21 cellular contexts compared by ENCODE assay signal in genomic region chr1:245366886-245367285, GRCh38.
DNase-seq lines count a peak whose midpoint lies in the region; ATAC-seq and TF ChIP-seq lines count a peak whose summit lies in the region.
"Had no signal": no experiment of that assay in that cellular context is flagged by ENCODE, and none has a peak within 500 bp of the region (broad histone marks: within the 10 kb centered on the region; RNA-seq: fewer than 3 reads in every experiment).

No MANE protein-coding gene starts in this region.

- no peaks in the 10 kb centered on the region for H3K9me3 ChIP-seq in IMR-90 (ENCODE audit: control insufficient read depth, insufficient read depth, low read length)
- no peaks in the 10 kb centered on the region for H3K9me3 ChIP-seq in mesenchymal stem cell (ENCODE audit: control insufficient read depth, low read length)
- H3K9me3 ChIP-seq: Caco-2 had no signal

- no peaks in the 10 kb centered on the region for H4K20me1 ChIP-seq in IMR-90 (ENCODE audit: insufficient read depth, low read length)
- H4K20me1 ChIP-seq: BLaER1 had no signal

- H2AK5ac ChIP-seq in IMR-90 (ENCODE audit: low read depth, low read length) (no peak overlapping the region), mesenchymal stem cell (ENCODE audit: low read length, severe bottlenecking) (no peak overlapping the region)

- H2BK15ac ChIP-seq in IMR-90 (ENCODE audit: low read depth, low read length) (no peak overlapping the region), mesenchymal stem cell (ENCODE audit: low read depth, poor library complexity, severe bottlenecking) (no peak overlapping the region)

- H3K36me3 Mint-ChIP-seq in activated naive CD8-positive, alpha-beta T cell treated with anti-CD3 and anti-CD28 coated beads, Interleukin-2, amount 50 U/mL, for 24 hours (ENCODE audit: low read depth): no peaks in the 10 kb centered on the region
- no peaks in the 10 kb centered on the region for H3K36me3 Mint-ChIP-seq in activated naive CD8-positive, alpha-beta T cell treated with anti-CD3 and anti-CD28 coated beads for 36 hours
- H3K36me3 Mint-ChIP-seq: CD4-positive, CD25-positive, alpha-beta regulatory T cell; CD8-positive, alpha-beta T cell had no signal

- H2BK12ac ChIP-seq in mesenchymal stem cell (ENCODE audit: low read length in 2 of 2): no peak overlapping the region

- no peak overlapping the region for H3K18ac ChIP-seq in IMR-90 (ENCODE audit: low read depth, low read length)
- H3K18ac ChIP-seq in mesenchymal stem cell (ENCODE audit: low read depth in 1 of 2, low read length in 2 of 2): no peak overlapping the region

- H3K9ac ChIP-seq in IMR-90 (ENCODE audit: low read depth, low read length) (no peak overlapping the region), mesenchymal stem cell (ENCODE audit: low read length) (no peak overlapping the region)
- H3K9ac ChIP-seq: BLaER1, GM23248 had no signal

- no peak for TF ChIP-seq RAD21 in IMR-90 (IDR thresholded peaks at IDR 0.05; ENCODE audit: low read length)

- H3K27ac ChIP-seq in IMR-90 (ENCODE audit: insufficient read depth, low read length) (no peak overlapping the region), mesenchymal stem cell (ENCODE audit: low read length, poor library complexity, severe bottlenecking) (no peak overlapping the region)
- H3K27ac ChIP-seq: 22Rv1, BLaER1, C4-2B, GM23248 had no signal

- H4K91ac ChIP-seq in IMR-90 (ENCODE audit: insufficient read depth, low read depth, low read length) (no peak overlapping the region), mesenchymal stem cell (ENCODE audit: low read length) (peak overlapping the region; percentile 52)

- H4K8ac ChIP-seq in IMR-90 (ENCODE audit: low read depth in 2 of 2, low read length in 2 of 2) (no peak overlapping the region), mesenchymal stem cell (ENCODE audit: low read length) (no peak overlapping the region)

- in situ Hi-C loops in IMR-90 (cut with MboI; ENCODE audit: low sequenced_read_pairs): no loop called here

- no peaks in the 10 kb centered on the region for H3K9me3 Mint-ChIP-seq in activated naive CD8-positive, alpha-beta T cell treated with anti-CD3 and anti-CD28 coated beads, Interleukin-2, amount 50 U/mL, for 24 hours
- H3K9me3 Mint-ChIP-seq in activated naive CD8-positive, alpha-beta T cell treated with anti-CD3 and anti-CD28 coated beads for 36 hours: peaks cover 1% of the 10 kb centered on the region
- H3K9me3 Mint-ChIP-seq: CD8-positive, alpha-beta T cell had no signal

- no peak overlapping the region for H3K56ac ChIP-seq in IMR-90 (ENCODE audit: extremely low read depth, insufficient read depth, low read length)

- H3K14ac ChIP-seq in IMR-90 (replicated peaks; ENCODE audit: low read depth, low read length): no peak overlapping the region
- H3K14ac ChIP-seq in mesenchymal stem cell (ENCODE audit: low read length in 2 of 2): no peak overlapping the region

- dilution Hi-C loops in IMR-90 (cut with HindIII; ENCODE audit: low sequenced_read_pairs, unreplicated experiment): no loop called here

- H3K4me2 ChIP-seq in IMR-90 (ENCODE audit: low read depth, low read length): no peak overlapping the region
- H3K4me2 ChIP-seq in mesenchymal stem cell (ENCODE audit: low read length, poor library complexity, severe bottlenecking): no peak overlapping the region
- H3K4me2 ChIP-seq: BLaER1 had no signal

- H3K27ac Mint-ChIP-seq in activated naive CD8-positive, alpha-beta T cell treated with anti-CD3 and anti-CD28 coated beads, Interleukin-2, amount 50 U/mL, for 24 hours: no peak overlapping the region
- no peak overlapping the region for H3K27ac Mint-ChIP-seq in activated naive CD8-positive, alpha-beta T cell treated with anti-CD3 and anti-CD28 coated beads for 36 hours
- H3K27ac Mint-ChIP-seq: B cell; CD4-positive, CD25-positive, alpha-beta regulatory T cell; CD8-positive, alpha-beta T cell had no signal

- no peak for TF ChIP-seq POLR2A in IMR-90 (IDR thresholded peaks at IDR 0.05; ENCODE audit: low read depth, low read length)

- no peak overlapping the region for H3K4me3 ChIP-seq in IMR-90 (ENCODE audit: insufficient read depth, low read depth, low read length)
- H3K4me3 ChIP-seq in mesenchymal stem cell (ENCODE audit: insufficient read depth in 1 of 2, low read depth in 1 of 2, low read length in 2 of 2): no peak overlapping the region
- H3K4me3 ChIP-seq: BLaER1, GM12878, GM23248 had no signal

- H3K79me1 ChIP-seq in IMR-90 (ENCODE audit: low read depth in 1 of 2, low read length in 2 of 2) (no peaks in the 10 kb centered on the region), mesenchymal stem cell (replicated peaks; ENCODE audit: low read length, poor library complexity, severe bottlenecking) (no peaks in the 10 kb centered on the region)

- peaks cover 17% of the 10 kb centered on the region for H3K36me3 ChIP-seq in IMR-90 (ENCODE audit: control insufficient read depth, insufficient read depth, low read length)
- H3K36me3 ChIP-seq in mesenchymal stem cell (ENCODE audit: control insufficient read depth in 1 of 2, insufficient read depth in 2 of 2, low read depth in 1 of 2, low read length in 2 of 2): no peaks in the 10 kb centered on the region
- H3K36me3 ChIP-seq: BLaER1 had no signal

- no peak overlapping the region for H3K4me3 Mint-ChIP-seq in activated naive CD8-positive, alpha-beta T cell treated with anti-CD3 and anti-CD28 coated beads, Interleukin-2, amount 50 U/mL, for 24 hours
- no peak overlapping the region for H3K4me3 Mint-ChIP-seq in activated naive CD8-positive, alpha-beta T cell treated with anti-CD3 and anti-CD28 coated beads for 36 hours
- H3K4me3 Mint-ChIP-seq: B cell; CD4-positive, CD25-positive, alpha-beta regulatory T cell; CD8-positive, alpha-beta T cell had no signal

- H3K4me1 Mint-ChIP-seq in activated naive CD8-positive, alpha-beta T cell treated with anti-CD3 and anti-CD28 coated beads, Interleukin-2, amount 50 U/mL, for 24 hours: peaks cover 7% of the 10 kb centered on the region
- peaks cover 6% of the 10 kb centered on the region for H3K4me1 Mint-ChIP-seq in activated naive CD8-positive, alpha-beta T cell treated with anti-CD3 and anti-CD28 coated beads for 36 hours
- H3K4me1 Mint-ChIP-seq: B cell; CD4-positive, CD25-positive, alpha-beta regulatory T cell had no signal

- 98% methylated on average over 7 of the region's 19 CpGs; no CpG with 5 or more reads in 1 of the 2 experiments for WGBS in IMR-90 (ENCODE audit: extremely low coverage in 2 of 2, insufficient read length in 1 of 2), 2 experiments
- 95% methylated on average over 19 of the region's 19 CpGs for WGBS in mesenchymal stem cell

- H3K27me3 Mint-ChIP-seq in activated naive CD8-positive, alpha-beta T cell treated with anti-CD3 and anti-CD28 coated beads, Interleukin-2, amount 50 U/mL, for 24 hours: peaks cover 3% of the 10 kb centered on the region
- H3K27me3 Mint-ChIP-seq in activated naive CD8-positive, alpha-beta T cell treated with anti-CD3 and anti-CD28 coated beads for 36 hours: peaks cover 9% of the 10 kb centered on the region
- H3K27me3 Mint-ChIP-seq: B cell had no signal

- H2BK120ac ChIP-seq in IMR-90 (ENCODE audit: low read depth, low read length): no peak overlapping the region
- no peak overlapping the region for H2BK120ac ChIP-seq in mesenchymal stem cell (ENCODE audit: low read depth, low read length)

- H2AK9ac ChIP-seq in IMR-90 (replicated peaks; ENCODE audit: low read depth, low read length, poor library complexity): no peak overlapping the region

- peak; percentile 4 for ATAC-seq in activated naive CD8-positive, alpha-beta T cell treated with anti-CD3 and anti-CD28 coated beads, Interleukin-2, amount 50 U/mL, for 24 hours
- ATAC-seq in IMR-90 (ENCODE audit: low read depth) (no peak), HG03565 (IDR thresholded peaks at IDR 0.05; ENCODE audit: unreplicated experiment) (no peak)
- ATAC-seq: CD8-positive, alpha-beta T cell; GM12878 had no signal

- H4K5ac ChIP-seq in IMR-90 (ENCODE audit: low read depth, low read length): no peak overlapping the region

- CTCF ChIA-PET in IMR-90 (lab: Yijun Ruan, JAX): no interaction called here

- no peak for DNase-seq in activated naive CD8-positive, alpha-beta T cell treated with anti-CD3 and anti-CD28 coated beads, Interleukin-2, amount 50 U/mL, for 24 hours
- DNase-seq in activated naive CD8-positive, alpha-beta T cell treated with anti-CD3 and anti-CD28 coated beads for 36 hours: no peak
- DNase-seq in IMR-90 (no peak), mesenchymal stem cell (no peak), SW 1271 (lab: John Stamatoyannopoulos, UW) (no peak)
- DNase-seq: Caco-2; CD4-positive, CD25-positive, alpha-beta regulatory T cell; CD8-positive, alpha-beta T cell; DMS 273 treated with DMSO at 0.1 percent for 48 hours; DMS79; EL; GDM1; GM23248; H7; HCEC 1CT had no signal

- no peak for TF ChIP-seq CTCF in IMR-90 (conservative IDR thresholded peaks at IDR 0.05; ENCODE audit: low read depth, low read length)

- H3K23ac ChIP-seq in IMR-90 (ENCODE audit: low read depth, low read length) (no peak overlapping the region), mesenchymal stem cell (ENCODE audit: low read length in 2 of 2) (no peak overlapping the region)

- no peak overlapping the region for H2BK5ac ChIP-seq in IMR-90 (ENCODE audit: low read depth, low read length, poor library complexity, severe bottlenecking)
- no peak overlapping the region for H2BK5ac ChIP-seq in mesenchymal stem cell (ENCODE audit: low read depth, low read length, poor library complexity, severe bottlenecking)

- H3K27me3 ChIP-seq in IMR-90 (ENCODE audit: control insufficient read depth, insufficient read depth, low read length): no peaks in the 10 kb centered on the region
- H3K27me3 ChIP-seq in mesenchymal stem cell (ENCODE audit: control insufficient read depth in 1 of 2, insufficient read depth in 1 of 2, low read length in 2 of 2): no peaks in the 10 kb centered on the region
- H3K27me3 ChIP-seq: BLaER1 had no signal

- H2AFZ ChIP-seq in IMR-90 (replicated peaks; ENCODE audit: low read length, poor library complexity) (peak overlapping the region; percentile 43), mesenchymal stem cell (ENCODE audit: low read depth, low read length) (no peak overlapping the region)
- H2AFZ ChIP-seq: GM23248 had no signal

- H3K4ac ChIP-seq in IMR-90 (ENCODE audit: low read depth, low read length): no peak overlapping the region
- H3K4ac ChIP-seq in mesenchymal stem cell (ENCODE audit: low read depth in 1 of 2, low read length in 2 of 2): no peak overlapping the region

- no TSS peak for BruUV-seq in IMR-90 (replicated peaks; lab: Mats Ljungman, UMichigan)

- H2BK20ac ChIP-seq in IMR-90 (ENCODE audit: low read depth, low read length): no peak overlapping the region

- no peaks in the 10 kb centered on the region for H3K9me1 ChIP-seq in IMR-90 (ENCODE audit: insufficient read depth, low read length)

- intact Hi-C loops in IMR-90 (cut with micrococcal nuclease): no loop called here

- no peaks in the 10 kb centered on the region for H3K4me1 ChIP-seq in IMR-90 (ENCODE audit: control insufficient read depth, insufficient read depth, low read length)
- peaks cover 2% of the 10 kb centered on the region for H3K4me1 ChIP-seq in mesenchymal stem cell (ENCODE audit: control insufficient read depth, insufficient read depth, low read depth, low read length)
- H3K4me1 ChIP-seq: Caco-2 had no signal

- POLR2A ChIA-PET in IMR-90 (lab: Charles Lee; ENCODE audit: unreplicated experiment): no interaction called here

TF ChIP-seq in IMR-90, 13 proteins besides CTCF, POLR2A, EP300 and RAD21 (continues in another document):
- TF ChIP-seq RFX5 (IDR thresholded peaks at IDR 0.05; ENCODE audit: low read depth, low read length) (no peak), BHLHE40 (IDR thresholded peaks at IDR 0.05; ENCODE audit: low read depth, low read length) (no peak)
